In the genomic region with DNA sequence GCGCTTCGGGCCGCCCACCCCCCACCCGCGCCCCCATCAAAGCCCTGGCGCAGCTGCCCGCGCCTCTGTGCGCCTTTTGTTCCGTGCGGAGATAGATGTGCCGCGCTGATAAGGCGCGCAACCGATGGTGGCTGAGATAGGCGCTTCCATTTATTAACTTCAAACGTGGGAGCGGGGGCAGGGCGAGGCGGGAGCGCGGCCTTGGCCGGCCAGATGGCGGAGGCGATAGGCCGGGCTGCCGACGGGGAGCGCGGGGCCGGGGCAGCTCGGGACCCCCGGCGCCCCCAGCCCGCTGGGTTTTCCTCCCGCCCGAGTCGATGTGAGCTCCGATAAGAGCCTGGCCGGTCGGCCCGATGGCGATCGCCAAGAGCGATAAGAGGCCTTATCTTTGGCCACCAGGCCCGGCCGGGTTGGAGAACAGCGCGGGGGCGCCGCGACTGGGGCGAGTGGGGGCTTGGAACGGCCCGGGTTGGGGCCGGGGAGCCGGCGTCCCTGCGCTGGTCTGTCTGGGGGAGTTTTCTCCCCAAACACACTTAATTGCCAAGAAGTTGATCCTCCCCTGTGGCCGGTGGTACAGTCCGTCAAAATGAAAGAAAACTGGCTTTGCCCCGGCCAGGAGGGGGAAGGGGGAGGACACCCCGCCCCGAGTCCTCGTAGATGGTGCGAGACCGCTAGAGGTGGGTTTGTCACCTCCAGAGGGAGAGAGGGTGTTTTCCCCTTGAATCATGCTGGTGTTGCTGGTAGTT, we compare ENCODE assay signal across 8 cellular contexts. TPM values are rescaled to one million over a fixed set of nuclear protein-coding genes. Genes with fewer than 3 reads are reported as not detected.
DNase-seq lines count a peak whose midpoint lies in the region; ATAC-seq and TF ChIP-seq lines count a peak whose summit lies in the region.

No MANE protein-coding gene starts in this region.

- H3K36me3 Mint-ChIP-seq in activated CD8-positive, alpha-beta T cell treated with anti-CD3 and anti-CD28 coated beads, Interleukin-2, amount 10 ng/mL, durations not matched to agents 7 days and 5 days (ENCODE audit: low read depth) = peaks cover 2% of the 10 kb centered on the region
- H3K36me3 Mint-ChIP-seq in endodermal cell (ENCODE audit: low read depth) = no peaks in the 10 kb centered on the region

- peak overlapping the region; percentile 78 for H3K4me3 Mint-ChIP-seq in activated CD8-positive, alpha-beta T cell treated with anti-CD3 and anti-CD28 coated beads, Interleukin-2, amount 10 ng/mL, durations not matched to agents 7 days and 5 days
- peak overlapping the region; percentile 63 for H3K4me3 Mint-ChIP-seq in endodermal cell

- no peak for TF ChIP-seq POLR2A in thyroid gland (IDR thresholded peaks at IDR 0.05)

- no peaks in the 10 kb centered on the region for H3K9me2 ChIP-seq in Karpas-422 (replicated peaks; ENCODE audit: insufficient read depth, low read length)

- peak in 1 of 2 donors; percentile 74 for DNase-seq in cardiac muscle cell (ENCODE audit: low read depth in 1 of 2, low spot score in 1 of 2)
- no peak for DNase-seq in left ventricle myocardium superior
- DNase-seq in Karpas-422 = no peak
- peak; percentile 85 for DNase-seq in activated CD8-positive, alpha-beta T cell treated with anti-CD3 and anti-CD28 coated beads, Interleukin-2, amount 10 ng/mL, durations not matched to agents 7 days and 5 days
- peak; percentile 82 for DNase-seq in endodermal cell
- peak; percentile 67 to 71 for DNase-seq in thyroid gland

- CTCF ChIA-PET in activated CD8-positive, alpha-beta T cell treated with anti-CD3 and anti-CD28 coated beads, Interleukin-2, amount 10 ng/mL, durations not matched to agents 7 days and 5 days (lab: Charles Lee) = interaction anchor here (0.8 to 1.8 kb wide), 2 partner anchors 11 to 115 kb away, joined by 3 to 6 read pairs; partner anchors contain the start of gene ZC3H18

- peaks cover 43% of the 10 kb centered on the region for H3K4me1 Mint-ChIP-seq in activated CD8-positive, alpha-beta T cell treated with anti-CD3 and anti-CD28 coated beads, Interleukin-2, amount 10 ng/mL, durations not matched to agents 7 days and 5 days (ENCODE audit: low read depth)
- peaks cover 6% of the 10 kb centered on the region for H3K4me1 Mint-ChIP-seq in endodermal cell

- H3K4me1 ChIP-seq in cardiac muscle cell (ENCODE audit: low read depth) = peaks cover 12% of the 10 kb centered on the region
- peaks cover 36% of the 10 kb centered on the region for H3K4me1 ChIP-seq in Karpas-422 (ENCODE audit: low read length)
- peaks cover 7% of the 10 kb centered on the region for H3K4me1 ChIP-seq in endodermal cell (ENCODE audit: control insufficient read depth, insufficient read depth, low read length)
- peaks cover 23% of the 10 kb centered on the region for H3K4me1 ChIP-seq in neuron (ENCODE audit: insufficient read depth, low read length)
- H3K4me1 ChIP-seq in thyroid gland = peaks cover 22 to 27% of the 10 kb centered on the region in 2 donors

- H3K9ac ChIP-seq in Karpas-422 (ENCODE audit: low read length) (peak overlapping the region; percentile 37), endodermal cell (ENCODE audit: extremely low read depth, low read length, poor library complexity, severe bottlenecking) (no peak overlapping the region)

- H3K9me3 Mint-ChIP-seq in activated CD8-positive, alpha-beta T cell treated with anti-CD3 and anti-CD28 coated beads, Interleukin-2, amount 10 ng/mL, durations not matched to agents 7 days and 5 days (ENCODE audit: insufficient read depth) = no peaks in the 10 kb centered on the region
- H3K9me3 Mint-ChIP-seq in endodermal cell = peaks cover 2% of the 10 kb centered on the region

- no peak for ATAC-seq in left ventricle myocardium superior
- peak; percentile 6 for ATAC-seq in activated CD8-positive, alpha-beta T cell treated with anti-CD3 and anti-CD28 coated beads, Interleukin-2, amount 10 ng/mL, durations not matched to agents 7 days and 5 days
- no peak for ATAC-seq in esophagus mucosa

- H3K27me3 ChIP-seq in cardiac muscle cell (no peaks in the 10 kb centered on the region), Karpas-422 (ENCODE audit: low read length) (no peaks in the 10 kb centered on the region; the same call in 1 of the 2 replicates), endodermal cell (ENCODE audit: control insufficient read depth, insufficient read depth, low read length, poor library complexity, severe bottlenecking) (peaks cover 14% of the 10 kb centered on the region), neuron (ENCODE audit: insufficient read depth, low read length) (peaks cover 5% of the 10 kb centered on the region), thyroid gland (no peaks in the 10 kb centered on the region)

- no peaks in the 10 kb centered on the region for H3K9me3 ChIP-seq in cardiac muscle cell (ENCODE audit: low read depth)
- no peaks in the 10 kb centered on the region for H3K9me3 ChIP-seq in Karpas-422 (ENCODE audit: low read length)
- H3K9me3 ChIP-seq in endodermal cell (ENCODE audit: control insufficient read depth, low read length) = no peaks in the 10 kb centered on the region
- H3K9me3 ChIP-seq in neuron (ENCODE audit: low read length) = no peaks in the 10 kb centered on the region
- H3K9me3 ChIP-seq in thyroid gland = no peaks in the 10 kb centered on the region

- no peaks in the 10 kb centered on the region for H3K79me2 ChIP-seq in Karpas-422 (ENCODE audit: low read length)

- H3K4me2 ChIP-seq in Karpas-422 (ENCODE audit: low read depth, low read length, poor library complexity, severe bottlenecking) = peak overlapping the region; percentile 71

- no peak overlapping the region for H2AFZ ChIP-seq in Karpas-422 (ENCODE audit: low read length)
- peak overlapping the region; percentile 68 for H2AFZ ChIP-seq in neuron (ENCODE audit: low read depth, low read length)

- no peaks in the 10 kb centered on the region for H3K36me3 ChIP-seq in cardiac muscle cell
- H3K36me3 ChIP-seq in Karpas-422 (ENCODE audit: insufficient read depth, low read length) = no peaks in the 10 kb centered on the region
- no peaks in the 10 kb centered on the region for H3K36me3 ChIP-seq in endodermal cell (ENCODE audit: control insufficient read depth, insufficient read depth, low read length)
- H3K36me3 ChIP-seq in neuron (ENCODE audit: insufficient read depth, low read length) = no peaks in the 10 kb centered on the region
- no peaks in the 10 kb centered on the region for H3K36me3 ChIP-seq in thyroid gland

- WGBS in endodermal cell (ENCODE audit: insufficient coverage in 1 of 2, insufficient read length in 1 of 2), 2 experiments = 2% methylated on average over 37 to 67 of the region's 68 CpGs
- WGBS in thyroid gland, 2 donors = 0 to 2% methylated on average over 28 to 43 of the region's 68 CpGs

- peaks cover 7% of the 10 kb centered on the region; the same call in 1 of the 2 replicates for H4K20me1 ChIP-seq in Karpas-422 (ENCODE audit: insufficient read depth, low read depth, low read length)

- intact Hi-C loops in left ventricle myocardium superior (cut with micrococcal nuclease) = no loop called here
- intact Hi-C loops in thyroid gland (cut with DNase I) = no loop called here

- POLR2A ChIA-PET in activated CD8-positive, alpha-beta T cell treated with anti-CD3 and anti-CD28 coated beads, Interleukin-2, amount 10 ng/mL, durations not matched to agents 7 days and 5 days (lab: Charles Lee) = interaction anchor here (0.6 to 1.5 kb wide), 7 partner anchors 10 to 187 kb away, joined by 3 to 13 read pairs (median 3); no protein-coding TSS in a partner anchor

- peak; percentile 2 for TF ChIP-seq CTCF in cardiac muscle cell (IDR thresholded peaks at IDR 0.05; ENCODE audit: low read depth, low read length)
- TF ChIP-seq CTCF in endodermal cell (conservative IDR thresholded peaks at IDR 0.05) = no peak
- no peak for TF ChIP-seq CTCF in thyroid gland (IDR thresholded peaks at IDR 0.05)

- peak overlapping the region; percentile 86 for H3K27ac Mint-ChIP-seq in activated CD8-positive, alpha-beta T cell treated with anti-CD3 and anti-CD28 coated beads, Interleukin-2, amount 10 ng/mL, durations not matched to agents 7 days and 5 days
- H3K27ac Mint-ChIP-seq in endodermal cell = no peak overlapping the region

- no peak overlapping the region for H3K27ac ChIP-seq in cardiac muscle cell
- H3K27ac ChIP-seq in Karpas-422 (ENCODE audit: low read length) = no peak overlapping the region
- no peak overlapping the region for H3K27ac ChIP-seq in endodermal cell (ENCODE audit: low read depth, low read length)
- peak overlapping the region; percentile 13 to 67 (median 36) for H3K27ac ChIP-seq in thyroid gland

- H3K4me3 ChIP-seq in cardiac muscle cell (peak overlapping the region; percentile 82), Karpas-422 (ENCODE audit: low read length) (peak overlapping the region; percentile 57; the same call in 1 of the 2 replicates), endodermal cell (ENCODE audit: low read length) (peak overlapping the region; percentile 66), neuron (ENCODE audit: low read length) (peak overlapping the region; percentile 60), thyroid gland (replicated peaks in 1 of 3) (peak overlapping the region; percentile 5 to 68 (median 40))

- H3K27me3 Mint-ChIP-seq in activated CD8-positive, alpha-beta T cell treated with anti-CD3 and anti-CD28 coated beads, Interleukin-2, amount 10 ng/mL, durations not matched to agents 7 days and 5 days (ENCODE audit: low read depth) = peaks cover 2% of the 10 kb centered on the region
- H3K27me3 Mint-ChIP-seq in endodermal cell (ENCODE audit: insufficient read depth) = peaks cover 38% of the 10 kb centered on the region

RNA-seq across cellular contexts. Expression of gene ZFPM1, which starts 2.7 kb away (rescaled TPM):
- 9.4 and 11.9 TPM in 2 replicates for total RNA-seq in cardiac muscle cell
- polyA plus RNA-seq in cardiac muscle cell = 7.6 and 8.3 TPM in 2 replicates
- 3.5 TPM for total RNA-seq in left ventricle myocardium superior
- total RNA-seq in Karpas-422 (2014; rRNA removed; shearing (Covaris generic); ENCODE audit: low replicate concordance) = 0.36 and 0.75 TPM in 2 replicates
- total RNA-seq in activated CD8-positive, alpha-beta T cell treated with anti-CD3 and anti-CD28 coated beads, Interleukin-2, amount 10 ng/mL, durations not matched to agents 7 days and 5 days = 10 to 100 TPM; 15.8 to 19.3 TPM
- total RNA-seq in endodermal cell = 10 to 100 TPM; 18.1 to 21.5 TPM
- polyA plus RNA-seq in endodermal cell (2013, experiment 1 of 2) = 5.6 TPM
- 5.0 TPM for polyA plus RNA-seq in endodermal cell (2013, experiment 2 of 2)
- total RNA-seq in thyroid gland = 1 to 10 TPM; 1.9 to 5.3 (median 3.4) TPM
- 3.2 TPM for total RNA-seq in esophagus mucosa

Comparison
In these comparisons a context has a peak if more than half of its experiments do, and no peak if none do; other contexts are left out.
1. DNase-seq: peak in activated CD8-positive, alpha-beta T cell treated with anti-CD3 and anti-CD28 coated beads, Interleukin-2, amount 10 ng/mL, durations not matched to agents 7 days and 5 days (single experiment), endodermal cell (single experiment) and thyroid gland (2 of 2); none in left ventricle myocardium superior (single experiment) and Karpas-422 (single experiment).
2. H3K27ac ChIP-seq: peak in thyroid gland (3 of 3); none in cardiac muscle cell (single experiment), Karpas-422 (single experiment) and endodermal cell (single experiment).
3. Peak in every context shown above with its lines, with median percentiles within 50 percentile points of each other: H3K4me3 ChIP-seq.